ENCODE assay signal across 8 cellular contexts in the genomic region with DNA sequence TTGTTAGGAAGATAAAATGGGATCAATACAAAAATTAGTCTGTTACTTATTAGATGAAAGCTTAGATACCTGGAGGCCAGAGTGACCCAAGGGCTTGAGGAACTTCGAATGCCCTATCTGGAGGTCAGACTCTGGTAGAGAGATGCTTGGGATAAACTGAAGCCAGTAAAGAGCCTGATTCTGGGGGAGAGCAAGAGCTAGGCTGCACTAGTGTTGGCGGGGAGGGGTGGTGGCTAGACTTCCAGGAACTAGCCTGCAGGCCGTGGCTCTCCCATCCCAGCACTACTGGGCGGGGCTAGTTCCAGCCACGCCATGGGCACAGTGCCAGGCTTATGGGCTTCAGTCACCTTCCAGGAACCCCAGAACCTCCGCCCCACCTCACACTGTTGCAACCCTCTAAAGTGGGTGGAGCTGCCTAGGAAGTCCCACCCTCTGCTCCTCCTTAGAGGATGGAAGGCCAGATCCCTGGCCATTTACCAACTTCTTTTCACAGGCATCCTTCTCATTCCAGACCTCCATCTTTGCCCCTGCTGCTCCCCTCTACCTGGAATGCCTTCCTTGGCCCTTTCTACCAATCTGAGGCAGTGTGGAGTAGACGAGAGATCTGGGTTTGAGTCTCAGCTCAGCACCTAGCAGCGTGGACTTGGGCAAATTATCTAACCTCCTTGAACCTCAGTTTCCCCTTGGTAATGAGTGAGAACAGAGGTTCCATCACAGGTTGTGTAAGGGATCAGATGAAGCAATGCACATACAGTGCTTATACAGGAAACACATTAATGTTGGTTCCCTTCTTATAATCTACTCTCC. TPM values are rescaled to one million over a fixed set of nuclear protein-coding genes. Genes with fewer than 3 reads are reported as not detected.
DNase-seq lines count a peak whose midpoint lies in the region; ATAC-seq lines count a peak whose summit lies in the region.

No MANE protein-coding gene starts in this region.

- in situ Hi-C loops in SK-MEL-5 (cut with HindIII; ENCODE audit: low pct_unique_long_range_greater_than_20kb, low sequenced_read_pairs), result no loop called here

- peaks cover 15% of the 10 kb centered on the region for H3K4me1 Mint-ChIP-seq in T-helper 2 cell treated with Interferon-gamma antibody and Interleukin-4, amounts not matched to agents 5 μg/mL and 100 μg/mL, for 36 hours (ENCODE audit: low read depth)

- peaks cover 31% of the 10 kb centered on the region for H3K27me3 Mint-ChIP-seq in T-helper 2 cell treated with Interferon-gamma antibody and Interleukin-4, amounts not matched to agents 5 μg/mL and 100 μg/mL, for 36 hours (ENCODE audit: low read depth)

- H3K27ac Mint-ChIP-seq in T-helper 2 cell treated with Interferon-gamma antibody and Interleukin-4, amounts not matched to agents 5 μg/mL and 100 μg/mL, for 36 hours, result no peak overlapping the region

- H3K4me3 Mint-ChIP-seq in T-helper 2 cell treated with Interferon-gamma antibody and Interleukin-4, amounts not matched to agents 5 μg/mL and 100 μg/mL, for 36 hours, result peak overlapping the region; percentile 41

- ATAC-seq in HG02884 (IDR thresholded peaks at IDR 0.05; ENCODE audit: unreplicated experiment), result no peak

- DNase-seq in T-helper 2 cell treated with Interferon-gamma antibody and Interleukin-4, amounts not matched to agents 5 μg/mL and 100 μg/mL, for 36 hours (ENCODE audit: low spot score), result no peak
- no peak for DNase-seq in T-helper 2 cell
- peak; percentile 51 for DNase-seq in SK-MEL-5 (ENCODE audit: low read depth, low spot score)
- peak; percentile 43 for DNase-seq in glomerular visceral epithelial cell (ENCODE audit: extremely low spot score)
- DNase-seq in stimulated activated CD8-positive, alpha-beta memory T cell treated with anti-CD3 and anti-CD28 coated beads, Interleukin-4, amount 100 ng/mL, for 48 hours, result peak; percentile 66
- DNase-seq in NCI-H1694 (lab: John Stamatoyannopoulos, UW), result no peak
- no peak for DNase-seq in stimulated activated naive CD4-positive, alpha-beta T cell (lab: John Stamatoyannopoulos, UW)

- no peaks in the 10 kb centered on the region for H3K36me3 Mint-ChIP-seq in T-helper 2 cell treated with Interferon-gamma antibody and Interleukin-4, amounts not matched to agents 5 μg/mL and 100 μg/mL, for 36 hours (ENCODE audit: low read depth)

- no peaks in the 10 kb centered on the region for H3K9me3 Mint-ChIP-seq in T-helper 2 cell treated with Interferon-gamma antibody and Interleukin-4, amounts not matched to agents 5 μg/mL and 100 μg/mL, for 36 hours

RNA-seq across cellular contexts. Expression of a gene that starts 6.3 kb away (rescaled TPM):
- 0.32 TPM in 1 of 2 replicates, not detected in the other for total RNA-seq in SK-MEL-5 (2014; rRNA removed; shearing (Covaris generic))
- 0.23 and 0.44 TPM in 2 replicates for polyA plus RNA-seq in SK-MEL-5 (2015; cell fraction: cytosol; rRNA removed)
- 0.33 TPM in 2 replicates for polyA plus RNA-seq in SK-MEL-5 (2015; cell fraction: nucleus; rRNA removed)

RNA-seq across cellular contexts. Expression of a gene that starts 17.8 kb away (rescaled TPM):
- 273 and 325 TPM in 2 replicates for total RNA-seq in SK-MEL-5 (2014; rRNA removed; shearing (Covaris generic))
- 216 and 226 TPM in 2 replicates for polyA plus RNA-seq in SK-MEL-5 (2015; cell fraction: cytosol; rRNA removed)
- 95.6 and 116 TPM in 2 replicates for polyA plus RNA-seq in SK-MEL-5 (2015; cell fraction: nucleus; rRNA removed)

RNA-seq across cellular contexts. Expression of a gene that starts 26.6 kb away (rescaled TPM):
- 223 and 288 TPM in 2 replicates for total RNA-seq in SK-MEL-5 (2014; rRNA removed; shearing (Covaris generic))
- 684 and 714 TPM in 2 replicates for polyA plus RNA-seq in SK-MEL-5 (2015; cell fraction: cytosol; rRNA removed)
- 1,795 and 1,835 TPM in 2 replicates for polyA plus RNA-seq in SK-MEL-5 (2015; cell fraction: nucleus; rRNA removed)

RNA-seq across cellular contexts. Expression of a gene that starts 27.2 kb away (rescaled TPM):
- 47.2 and 49.1 TPM in 2 replicates for total RNA-seq in SK-MEL-5 (2014; rRNA removed; shearing (Covaris generic))
- polyA plus RNA-seq in SK-MEL-5 (2015; cell fraction: cytosol; rRNA removed), result 24.3 and 26.5 TPM in 2 replicates
- 15.9 and 21.6 TPM in 2 replicates for polyA plus RNA-seq in SK-MEL-5 (2015; cell fraction: nucleus; rRNA removed)

RNA-seq across cellular contexts. Expression of a gene that starts 57.2 kb away (rescaled TPM):
- total RNA-seq in SK-MEL-5 (2014; rRNA removed; shearing (Covaris generic)), result 0.11 TPM in 1 of 2 replicates, not detected in the other
- polyA plus RNA-seq in SK-MEL-5 (2015; cell fraction: cytosol; rRNA removed), result 0.25 and 0.76 TPM in 2 replicates
- polyA plus RNA-seq in SK-MEL-5 (2015; cell fraction: nucleus; rRNA removed), result 0.52 and 0.73 TPM in 2 replicates

Comparison
In these comparisons a context has a peak if more than half of its experiments do, and no peak if none do; other contexts are left out.
1. DNase-seq: peak in SK-MEL-5 (single experiment), glomerular visceral epithelial cell (single experiment) and stimulated activated CD8-positive, alpha-beta memory T cell treated with anti-CD3 and anti-CD28 coated beads, Interleukin-4, amount 100 ng/mL, for 48 hours (single experiment); none in T-helper 2 cell treated with Interferon-gamma antibody and Interleukin-4, amounts not matched to agents 5 μg/mL and 100 μg/mL, for 36 hours (single experiment), T-helper 2 cell (0 of 5), NCI-H1694 (single experiment) and stimulated activated naive CD4-positive, alpha-beta T cell (0 of 6).